Comparison of ENCODE assay signal across 1 cellular context in genomic region chr1:225950905-225951351, GRCh38.
TF ChIP-seq lines count a peak whose summit lies in the region.

No MANE protein-coding gene starts in this region.

TF ChIP-seq in HCT116, 20 proteins besides CTCF, POLR2A, EP300 and RAD21 (continued from another document):
- TF ChIP-seq POLR2AphosphoS5 (IDR thresholded peaks at IDR 0.05; ENCODE audit: low read depth, low read length): no peak
- no peak for TF ChIP-seq ATF3 (IDR thresholded peaks at IDR 0.05)
- no peak for TF ChIP-seq EZH2 (IDR thresholded peaks at IDR 0.05)
- no peak for TF ChIP-seq ZNF274 (IDR thresholded peaks at IDR 0.05; ENCODE audit: low read depth, low read length)
- TF ChIP-seq MAX (IDR thresholded peaks at IDR 0.05): no peak
- TF ChIP-seq SP1 (IDR thresholded peaks at IDR 0.05; ENCODE audit: low read depth): no peak
TF ChIP-seq in HCT116: peak in this region for 0.
